ENCODE assay signal across 16 cellular contexts in genomic region chr1:16134071-16134801, GRCh38. TPM values are rescaled to one million over a fixed set of nuclear protein-coding genes. Genes with fewer than 3 reads are reported as not detected.
DNase-seq lines count a peak whose midpoint lies in the region; ATAC-seq and TF ChIP-seq lines count a peak whose summit lies in the region.
"Had no signal": no experiment of that assay in that cellular context is flagged by ENCODE, and none has a peak within 500 bp of the region (broad histone marks: within the 10 kb centered on the region; RNA-seq: fewer than 3 reads in every experiment).

No MANE protein-coding gene starts in this region.

- H3K36me3 Mint-ChIP-seq in endodermal cell (ENCODE audit: low read depth) (peaks cover 81% of the 10 kb centered on the region), nephron (ENCODE audit: low read depth) (peaks cover 32% of the 10 kb centered on the region), glutamatergic neuron (ENCODE audit: unreplicated experiment) (no peaks in the 10 kb centered on the region)

- no peaks in the 10 kb centered on the region for H3K9me3 ChIP-seq in left ventricle myocardium inferior (replicated peaks)
- no peaks in the 10 kb centered on the region for H3K9me3 ChIP-seq in heart right ventricle
- no peaks in the 10 kb centered on the region for H3K9me3 ChIP-seq in endodermal cell (ENCODE audit: control insufficient read depth, low read length)
- H3K9me3 ChIP-seq: BE2C had no signal

- H3K9me3 Mint-ChIP-seq in endodermal cell, result no peaks in the 10 kb centered on the region
- H3K9me3 Mint-ChIP-seq in nephron, result no peaks in the 10 kb centered on the region
- no peaks in the 10 kb centered on the region for H3K9me3 Mint-ChIP-seq in glutamatergic neuron (ENCODE audit: unreplicated experiment)
- H3K9me3 Mint-ChIP-seq: CD4-positive, alpha-beta T cell had no signal

- 83% methylated on average over 33 of the region's 33 CpGs for WGBS in heart right ventricle, 2 donors
- 96 to 98% methylated on average over 33 of the region's 33 CpGs for WGBS in endodermal cell (ENCODE audit: insufficient coverage in 1 of 2, insufficient read length in 1 of 2), 2 experiments

- H3K27ac ChIP-seq in left ventricle myocardium inferior (replicated peaks) (peak overlapping the region; percentile 46), heart right ventricle (peak overlapping the region in 1 of 10 donors; percentile 48), endodermal cell (ENCODE audit: low read depth, low read length) (no peak overlapping the region)

- intact Hi-C loops in left ventricle myocardium inferior (cut with micrococcal nuclease) (no loop called here), heart right ventricle (cut with DNase I) (loop anchor here in 2 of 10 donors (5.0 to 10.0 kb wide), 2 partner anchors 47 to 49 kb away; no protein-coding TSS in a partner anchor)

- TF ChIP-seq CTCF in left ventricle myocardium inferior (IDR thresholded peaks at IDR 0.05; ENCODE audit: borderline replicate concordance) (no peak), heart right ventricle (IDR thresholded peaks at IDR 0.05) (no peak), endodermal cell (conservative IDR thresholded peaks at IDR 0.05) (no peak), nephron (IDR thresholded peaks at IDR 0.05; ENCODE audit: unreplicated experiment in 3 of 3) (no peak), glutamatergic neuron (IDR thresholded peaks at IDR 0.05; ENCODE audit: partially characterized antibody, unreplicated experiment) (no peak)

- ATAC-seq in heart right ventricle (no peak), HG02763 (IDR thresholded peaks at IDR 0.05; ENCODE audit: unreplicated experiment) (no peak)

- no peak overlapping the region for H3K9ac ChIP-seq in endodermal cell (ENCODE audit: extremely low read depth, low read length, poor library complexity, severe bottlenecking)

- H3K27me3 Mint-ChIP-seq in endodermal cell (ENCODE audit: insufficient read depth), result no peaks in the 10 kb centered on the region
- no peaks in the 10 kb centered on the region for H3K27me3 Mint-ChIP-seq in nephron (ENCODE audit: low read depth)
- peaks cover 5% of the 10 kb centered on the region for H3K27me3 Mint-ChIP-seq in glutamatergic neuron (ENCODE audit: unreplicated experiment)
- H3K27me3 Mint-ChIP-seq: CD4-positive, alpha-beta T cell had no signal

- DNase-seq in left ventricle myocardium inferior (no peak), heart right ventricle (no peak), endodermal cell (no peak), hypothalamus (lab: John Stamatoyannopoulos, UW) (no peak), glutamatergic neuron (no peak), NCI-H2029 (lab: John Stamatoyannopoulos, UW) (no peak)
- DNase-seq: 8988T; BE2C; CD4-positive, alpha-beta T cell; DMS53; NCI-H1930; NCI-H2171 treated with DMSO at 0.1 percent for 48 hours; NCI-H446 treated with DMSO at 0.1 percent for 48 hours; NCI-H748 treated with DMSO at 0.1 percent for 48 hours had no signal

- peaks cover 55% of the 10 kb centered on the region for H3K4me1 ChIP-seq in left ventricle myocardium inferior
- H3K4me1 ChIP-seq in heart right ventricle, result peaks cover 6 to 33% (median 10%) of the 10 kb centered on the region in 9 donors
- H3K4me1 ChIP-seq in endodermal cell (ENCODE audit: control insufficient read depth, insufficient read depth, low read length), result no peaks in the 10 kb centered on the region
- H3K4me1 ChIP-seq: BE2C had no signal

- peaks cover 83% of the 10 kb centered on the region for H3K36me3 ChIP-seq in left ventricle myocardium inferior
- H3K36me3 ChIP-seq in heart right ventricle, result peaks cover 3 to 94% (median 76%) of the 10 kb centered on the region in 9 donors
- H3K36me3 ChIP-seq in endodermal cell (ENCODE audit: control insufficient read depth, insufficient read depth, low read length), result peaks cover 89% of the 10 kb centered on the region
- H3K36me3 ChIP-seq: BE2C had no signal

- H3K4me3 ChIP-seq in left ventricle myocardium inferior (no peak overlapping the region), heart right ventricle (no peak overlapping the region), endodermal cell (ENCODE audit: low read length) (no peak overlapping the region)

- H3K27ac Mint-ChIP-seq in endodermal cell, result peak overlapping the region; percentile 80
- H3K27ac Mint-ChIP-seq in nephron, result peak overlapping the region in 2 of 3 experiments; percentile 40 to 41
- no peak overlapping the region for H3K27ac Mint-ChIP-seq in glutamatergic neuron (ENCODE audit: unreplicated experiment)
- H3K27ac Mint-ChIP-seq: CD4-positive, alpha-beta T cell had no signal

- H3K4me3 Mint-ChIP-seq in endodermal cell, result no peak overlapping the region
- no peak overlapping the region for H3K4me3 Mint-ChIP-seq in nephron
- H3K4me3 Mint-ChIP-seq in glutamatergic neuron (ENCODE audit: unreplicated experiment), result no peak overlapping the region
- H3K4me3 Mint-ChIP-seq: CD4-positive, alpha-beta T cell had no signal

- peaks cover under 1% of the 10 kb centered on the region for H3K4me1 Mint-ChIP-seq in endodermal cell
- H3K4me1 Mint-ChIP-seq in nephron, result peaks cover 1% of the 10 kb centered on the region
- no peaks in the 10 kb centered on the region for H3K4me1 Mint-ChIP-seq in glutamatergic neuron (ENCODE audit: low read depth, unreplicated experiment)

- no peaks in the 10 kb centered on the region for H3K27me3 ChIP-seq in left ventricle myocardium inferior (ENCODE audit: low read depth)
- H3K27me3 ChIP-seq in heart right ventricle, result no peaks in the 10 kb centered on the region
- H3K27me3 ChIP-seq in endodermal cell (ENCODE audit: control insufficient read depth, insufficient read depth, low read length, poor library complexity, severe bottlenecking), result no peaks in the 10 kb centered on the region
- H3K27me3 ChIP-seq: BE2C had no signal

RNA-seq across cellular contexts. Expression of gene EPHA2, which starts 21.6 kb away (rescaled TPM):
- 9.6 TPM for total RNA-seq in left ventricle myocardium inferior
- 10 to 100 TPM in 9 of 10 donors, 1 to 10 TPM in 1; 8.3 to 25.1 (median 11.9) TPM for total RNA-seq in heart right ventricle
- polyA plus RNA-seq in heart right ventricle, result 1 to 10 TPM; 7.8 to 9.3 TPM
- total RNA-seq in endodermal cell, result 10 to 100 TPM; 56.5 to 64.3 TPM
- polyA plus RNA-seq in endodermal cell (2013, experiment 1 of 2), result 56.0 TPM
- 56.3 TPM for polyA plus RNA-seq in endodermal cell (2013, experiment 2 of 2)
- 0.29 TPM for total RNA-seq in glutamatergic neuron (ENCODE audit: unreplicated experiment)
